2 cellular contexts compared by ENCODE assay signal in genomic region chr11:83441171-83441570, GRCh38.
A peak's percentile ranks its signal among the peaks of the same experiment; 100 is the strongest.
TF ChIP-seq lines count a peak whose summit lies in the region.

No MANE protein-coding gene starts in this region.

TF ChIP-seq in WTC11, 78 proteins besides CTCF, POLR2A, EP300 and RAD21 (continued from another document):
- TF ChIP-seq SMAD4 (CRISPR knock-in tag; IDR thresholded peaks at IDR 0.05), result no peak
- TF ChIP-seq ZNF396 (CRISPR knock-in tag; IDR thresholded peaks at IDR 0.05; ENCODE audit: borderline replicate concordance), result no peak
- peak; percentile 30; the same call in 1 of the 2 replicates for TF ChIP-seq ETV6 (CRISPR knock-in tag; IDR thresholded peaks at IDR 0.05)
- no peak for TF ChIP-seq MAX (CRISPR knock-in tag; IDR thresholded peaks at IDR 0.05)
TF ChIP-seq in WTC11: peak in this region for 1.

TF ChIP-seq in HEK293T, 16 proteins besides CTCF, POLR2A, EP300 and RAD21 (continued from another document):
- TF ChIP-seq FOXA1 (IDR thresholded peaks at IDR 0.05) (no peak), SUZ12 (IDR thresholded peaks at IDR 0.05) (no peak), FOXM1 (IDR thresholded peaks at IDR 0.05; ENCODE audit: borderline replicate concordance) (no peak), HDGF (IDR thresholded peaks at IDR 0.05; ENCODE audit: borderline replicate concordance) (no peak), CTBP1 (IDR thresholded peaks at IDR 0.05; ENCODE audit: borderline replicate concordance) (no peak), NFRKB (IDR thresholded peaks at IDR 0.05) (no peak), BHLHE40 (IDR thresholded peaks at IDR 0.05; ENCODE audit: borderline replicate concordance) (no peak), ELF4 (IDR thresholded peaks at IDR 0.05) (no peak), ARNT (IDR thresholded peaks at IDR 0.05) (no peak), L3MBTL2 (conservative IDR thresholded peaks at IDR 0.05) (no peak), SP1 (IDR thresholded peaks at IDR 0.05) (no peak), TARDBP (IDR thresholded peaks at IDR 0.05) (no peak), PKNOX1 (IDR thresholded peaks at IDR 0.05) (no peak), FOXK2 (IDR thresholded peaks at IDR 0.05) (no peak)
